1 cellular context compared by ENCODE assay signal in genomic region chr20:2692886-2693285, GRCh38.
TF ChIP-seq lines count a peak whose summit lies in the region.

No MANE protein-coding gene starts in this region.

TF ChIP-seq in HepG2, 621 proteins besides CTCF, POLR2A, EP300 and RAD21:
- TF ChIP-seq ZBTB38 (CRISPR knock-in tag; IDR thresholded peaks at IDR 0.05), result no peak
- no peak for TF ChIP-seq E2F5 (CRISPR knock-in tag; conservative IDR thresholded peaks at IDR 0.05)
- TF ChIP-seq ZNF510 (CRISPR knock-in tag; IDR thresholded peaks at IDR 0.05; ENCODE audit: low read depth), result no peak
- no peak for TF ChIP-seq KDM5B (CRISPR knock-in tag; IDR thresholded peaks at IDR 0.05; ENCODE audit: borderline replicate concordance)
- no peak for TF ChIP-seq POGK (CRISPR knock-in tag; conservative IDR thresholded peaks at IDR 0.05)
- TF ChIP-seq NFE2 (CRISPR knock-in tag; IDR thresholded peaks at IDR 0.05), result no peak
- no peak for TF ChIP-seq HOXA7 (CRISPR knock-in tag; IDR thresholded peaks at IDR 0.05)
- no peak for TF ChIP-seq ZNF275 (CRISPR knock-in tag; IDR thresholded peaks at IDR 0.05; ENCODE audit: borderline replicate concordance)
- no peak for TF ChIP-seq MTERF4 (CRISPR knock-in tag; IDR thresholded peaks at IDR 0.05)
- TF ChIP-seq ZNF326 (CRISPR knock-in tag; IDR thresholded peaks at IDR 0.05; ENCODE audit: borderline replicate concordance), result no peak
- TF ChIP-seq TRIM24 (CRISPR knock-in tag; IDR thresholded peaks at IDR 0.05), result no peak
- TF ChIP-seq ZNF569 (CRISPR knock-in tag; IDR thresholded peaks at IDR 0.05; ENCODE audit: borderline replicate concordance), result no peak
- no peak for TF ChIP-seq GMEB2 (CRISPR knock-in tag; IDR thresholded peaks at IDR 0.05; ENCODE audit: low read depth)
- TF ChIP-seq DDIT3 (CRISPR knock-in tag; IDR thresholded peaks at IDR 0.05), result no peak
- TF ChIP-seq ETS1 (CRISPR knock-in tag; IDR thresholded peaks at IDR 0.05), result no peak
- TF ChIP-seq ZFY (CRISPR knock-in tag; IDR thresholded peaks at IDR 0.05), result no peak
- TF ChIP-seq ZNF317 (CRISPR knock-in tag; IDR thresholded peaks at IDR 0.05), result no peak
- no peak for TF ChIP-seq ZNF496 (CRISPR knock-in tag; IDR thresholded peaks at IDR 0.05; ENCODE audit: insufficient replicate concordance)
